Comparison of ENCODE assay signal across 22 cellular contexts in genomic region chr17:60802377-60802776, GRCh38.
A peak's percentile ranks its signal among the peaks of the same experiment; 100 is the strongest.
DNase-seq lines count a peak whose midpoint lies in the region; ATAC-seq, FAIRE-seq and TF ChIP-seq lines count a peak whose summit lies in the region.
"Had no signal": no experiment of that assay in that cellular context is flagged by ENCODE, and none has a peak within 500 bp of the region (broad histone marks: within the 10 kb centered on the region; RNA-seq: fewer than 3 reads in every experiment).

No MANE protein-coding gene starts in this region.

- TF ChIP-seq CTCF in K562 (IDR thresholded peaks at IDR 0.05 in 2 of 3, conservative IDR thresholded peaks at IDR 0.05 in 1 of 3; ENCODE audit: insufficient read depth in 2 of 3, low read depth in 1 of 3, low read length in 3 of 3), result no peak
- no peak for TF ChIP-seq CTCF in fibroblast of mammary gland (conservative IDR thresholded peaks at IDR 0.05; ENCODE audit: control insufficient read depth, insufficient read depth, low read depth, low read length)
- no peak for TF ChIP-seq CTCF in ascending aorta (IDR thresholded peaks at IDR 0.05)

- POLR2A ChIA-PET in K562 (lab: Yijun Ruan, JAX), result no interaction called here

- TF ChIP-seq EP300 in K562 (IDR thresholded peaks at IDR 0.05; ENCODE audit: low read length), result no peak

- no peak overlapping the region for H3K4me3 Mint-ChIP-seq in activated naive CD4-positive, alpha-beta T cell treated with anti-CD3 and anti-CD28 coated beads, Interleukin-2, amount 10 ng/mL, durations not matched to agents 7 days and 5 days
- H3K4me3 Mint-ChIP-seq: CD4-positive, alpha-beta memory T cell; GM23338; H9 had no signal

- TF ChIP-seq RAD21 in K562 (CRISPR knock-in tag; conservative IDR thresholded peaks at IDR 0.05 in 1 of 2, IDR thresholded peaks at IDR 0.05 in 1 of 2), result no peak

- peaks cover 4% of the 10 kb centered on the region in 2 experiments; a peak in 3 of 5 replicates for H3K27me3 ChIP-seq in K562 (ENCODE audit: control insufficient read depth in 2 of 2, insufficient read depth in 2 of 2, low read length in 2 of 2)
- no peaks in the 10 kb centered on the region for H3K27me3 ChIP-seq in ascending aorta

- CTCF ChIA-PET in activated naive CD4-positive, alpha-beta T cell treated with anti-CD3 and anti-CD28 coated beads, Interleukin-2, amount 10 ng/mL, durations not matched to agents 7 days and 5 days (lab: Charles Lee), result no interaction called here
- CTCF ChIA-PET in K562 (lab: Yijun Ruan, JAX; ENCODE audit: low intra/inter-chr PET ratio), result no interaction called here

- H3K9me3 ChIP-seq in K562 (replicated peaks; ENCODE audit: control insufficient read depth, insufficient read depth, low read depth, low read length) (no peaks in the 10 kb centered on the region), ascending aorta (no peaks in the 10 kb centered on the region)
- H3K9me3 ChIP-seq: A549 had no signal

- no peak overlapping the region for H2AFZ ChIP-seq in K562 (ENCODE audit: low read depth, low read length)
- H2AFZ ChIP-seq: GM23338 had no signal

- H3K4me2 ChIP-seq in K562 (ENCODE audit: insufficient read depth, low read length), result no peak overlapping the region
- H3K4me2 ChIP-seq: A549, GM23338 had no signal

- BruUV-seq in K562 (replicated peaks; lab: Mats Ljungman, UMichigan), result no TSS peak

- TF ChIP-seq POLR2A in K562 (conservative IDR thresholded peaks at IDR 0.05), result no peak

- H3K27ac ChIP-seq in K562 (ENCODE audit: extremely low read depth, low read depth, low read length), result no peak overlapping the region
- no peak overlapping the region for H3K27ac ChIP-seq in ascending aorta
- H3K27ac ChIP-seq: A549 had no signal

- intact Hi-C loops in K562 (cut with micrococcal nuclease) (no loop called here), ascending aorta (cut with DNase I) (no loop called here)

- no peaks in the 10 kb centered on the region for H3K9me1 ChIP-seq in K562 (ENCODE audit: control insufficient read depth, insufficient read depth, low read length)

- H3K9me3 Mint-ChIP-seq in activated naive CD4-positive, alpha-beta T cell treated with anti-CD3 and anti-CD28 coated beads, Interleukin-2, amount 10 ng/mL, durations not matched to agents 7 days and 5 days, result no peaks in the 10 kb centered on the region
- H3K9me3 Mint-ChIP-seq in activated naive CD4-positive, alpha-beta T cell treated with anti-CD3 and anti-CD28 coated beads, Interleukin-2, amount 50 U/mL, for 72 hours, result no peaks in the 10 kb centered on the region
- H3K9me3 Mint-ChIP-seq: CD4-positive, alpha-beta memory T cell; GM23338; H9 had no signal

- H3K4me1 ChIP-seq in K562 (replicated peaks in 1 of 2; ENCODE audit: control insufficient read depth in 2 of 2, insufficient read depth in 2 of 2, low read length in 2 of 2), result no peaks in the 10 kb centered on the region
- H3K4me1 ChIP-seq in ascending aorta, result no peaks in the 10 kb centered on the region
- H3K4me1 ChIP-seq: A549 had no signal

- no peak overlapping the region for H3K9ac ChIP-seq in K562 (ENCODE audit: insufficient read depth in 1 of 2, low read depth in 2 of 2, low read length in 2 of 2)

- ATAC-seq in activated naive CD4-positive, alpha-beta T cell treated with anti-CD3 and anti-CD28 coated beads, Interleukin-2, amount 50 U/mL, for 72 hours, result no peak
- no peak for ATAC-seq in K562
- ATAC-seq: A549, GM12878, GM23338, HCT116 had no signal

- in situ Hi-C loops in K562 (cut with MboI), result no loop called here

- H3K36me3 ChIP-seq in K562 (ENCODE audit: control insufficient read depth, insufficient read depth, low read length) (no peaks in the 10 kb centered on the region), ascending aorta (no peaks in the 10 kb centered on the region)

- no peaks in the 10 kb centered on the region for H3K4me1 Mint-ChIP-seq in activated naive CD4-positive, alpha-beta T cell treated with anti-CD3 and anti-CD28 coated beads, Interleukin-2, amount 10 ng/mL, durations not matched to agents 7 days and 5 days

- H3K36me3 Mint-ChIP-seq in activated naive CD4-positive, alpha-beta T cell treated with anti-CD3 and anti-CD28 coated beads, Interleukin-2, amount 10 ng/mL, durations not matched to agents 7 days and 5 days, result no peaks in the 10 kb centered on the region
- peaks cover 0 to 4% of the 10 kb centered on the region in 2 donors for H3K36me3 Mint-ChIP-seq in activated naive CD4-positive, alpha-beta T cell treated with anti-CD3 and anti-CD28 coated beads, Interleukin-2, amount 50 U/mL, for 72 hours

- 0% methylated on average over 6 of the region's 6 CpGs for WGBS in K562 (ENCODE audit: insufficient coverage, low coverage, missing lambda C conversion rate)

- no peaks in the 10 kb centered on the region for H3K27me3 Mint-ChIP-seq in activated naive CD4-positive, alpha-beta T cell treated with anti-CD3 and anti-CD28 coated beads, Interleukin-2, amount 10 ng/mL, durations not matched to agents 7 days and 5 days
- H3K27me3 Mint-ChIP-seq: CD4-positive, alpha-beta memory T cell had no signal

- H3K27ac Mint-ChIP-seq in activated naive CD4-positive, alpha-beta T cell treated with anti-CD3 and anti-CD28 coated beads, Interleukin-2, amount 10 ng/mL, durations not matched to agents 7 days and 5 days, result peak overlapping the region; percentile 9
- no peak overlapping the region for H3K27ac Mint-ChIP-seq in activated naive CD4-positive, alpha-beta T cell treated with anti-CD3 and anti-CD28 coated beads, Interleukin-2, amount 50 U/mL, for 72 hours
- H3K27ac Mint-ChIP-seq: CD4-positive, alpha-beta memory T cell; GM23338; H9 had no signal

- no peaks in the 10 kb centered on the region for H4K20me1 ChIP-seq in K562 (replicated peaks; ENCODE audit: control insufficient read depth, insufficient read depth, low read length)

- no peaks in the 10 kb centered on the region for H3K79me2 ChIP-seq in K562 (ENCODE audit: control insufficient read depth, insufficient read depth, low read length)

- H3K4me3 ChIP-seq in K562, result no peak overlapping the region
- no peak overlapping the region for H3K4me3 ChIP-seq in fibroblast of mammary gland (ENCODE audit: control insufficient read depth, low read depth, low read length)
- H3K4me3 ChIP-seq in ascending aorta, result no peak overlapping the region
- H3K4me3 ChIP-seq: A549, GM12878, GM23338 had no signal

- no peak for DNase-seq in activated naive CD4-positive, alpha-beta T cell treated with anti-CD3 and anti-CD28 coated beads, Interleukin-2, amount 10 ng/mL, durations not matched to agents 7 days and 5 days
- DNase-seq in activated naive CD4-positive, alpha-beta T cell treated with anti-CD3 and anti-CD28 coated beads, Interleukin-2, amount 50 U/mL, for 72 hours (ENCODE audit: low spot score in 2 of 2), result no peak
- no peak for DNase-seq in K562 (ENCODE audit: extremely low read depth in 1 of 4, low spot score in 3 of 4)
- DNase-seq in fibroblast of mammary gland (ENCODE audit: low read depth), result peak; percentile 3
- DNase-seq in ascending aorta (ENCODE audit: low spot score in 2 of 2), result no peak
- DNase-seq in NCI-H1694 treated with DMSO at 0.1 percent for 48 hours (lab: John Stamatoyannopoulos, UW), result no peak
- DNase-seq in DMS79 treated with DMSO at 0.1 percent for 48 hours (lab: John Stamatoyannopoulos, UW), result no peak
- DNase-seq: 8988T; ACHN; C1 segment of cervical spinal cord; Calu3; CD4-positive, alpha-beta memory T cell; COR-L47; DMS53; EL; GDM1; H9 had no signal

- no peak for FAIRE-seq in K562 (lab: Jason Lieb, UNC)
- FAIRE-seq: GM12878, GM19239 had no signal

TF ChIP-seq in K562, 482 proteins besides CTCF, POLR2A, EP300 and RAD21:
- TF ChIP-seq HMBOX1 (IDR thresholded peaks at IDR 0.05) (no peak), CBX2 (IDR thresholded peaks at IDR 0.05; ENCODE audit: insufficient read depth, low read length, poor library complexity, severe bottlenecking) (peak; percentile 12)
